14 cellular contexts compared by ENCODE assay signal in the genomic region with DNA sequence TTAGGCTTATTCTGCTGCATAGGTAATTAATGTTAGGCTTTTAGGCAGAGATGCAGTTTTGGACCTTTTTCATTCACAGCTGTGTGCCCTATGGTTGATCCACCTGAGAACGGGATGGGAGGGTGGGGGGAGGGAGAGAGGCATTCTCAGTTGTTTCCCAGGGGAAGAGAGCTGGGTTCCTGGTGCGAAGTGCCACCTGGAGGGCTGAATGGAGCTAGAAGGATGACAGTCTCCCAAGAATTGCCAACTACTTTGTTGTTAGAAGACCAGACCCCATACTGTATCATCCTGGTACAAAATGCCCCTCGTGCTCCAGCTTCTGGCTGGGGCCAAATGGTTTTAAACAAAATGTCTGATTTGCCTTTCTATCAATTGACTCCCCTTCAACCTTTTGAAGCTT.
"Had no signal": no experiment of that assay in that cellular context is flagged by ENCODE, and none has a peak within 500 bp of the region (broad histone marks: within the 10 kb centered on the region; RNA-seq: fewer than 3 reads in every experiment).

No MANE protein-coding gene starts in this region.

- DNase-seq: activated naive CD4-positive, alpha-beta T cell; activated naive CD8-positive, alpha-beta T cell treated with anti-CD3 and anti-CD28 coated beads, Interleukin-2, amount 10 ng/mL, durations not matched to agents 7 days and 5 days; anterior cingulate cortex; brain microvascular endothelial cell; cortex of kidney; effector memory CD4-positive, alpha-beta T cell; heart right ventricle; islet precursor cell; midbrain; sigmoid colon; spleen; stimulated activated naive CD8-positive, alpha-beta T cell treated with anti-CD3 and anti-CD28 coated beads, Interleukin-15, amount 100 ng/mL, for 72 hours had no signal

- ATAC-seq: heart right ventricle; stimulated activated naive CD8-positive, alpha-beta T cell treated with anti-CD3 and anti-CD28 coated beads, Interleukin-15, amount 100 ng/mL, for 72 hours had no signal

- H3K9me3 ChIP-seq: heart right ventricle, sigmoid colon, spleen had no signal

- H3K27me3 ChIP-seq: sigmoid colon had no signal

- FAIRE-seq: frontal cortex had no signal

- H3K4me3 ChIP-seq: heart right ventricle, lung, sigmoid colon, spleen had no signal

- H3K27ac ChIP-seq: brain microvascular endothelial cell, heart right ventricle, sigmoid colon, spleen had no signal

- H3K36me3 ChIP-seq: brain microvascular endothelial cell, heart right ventricle, sigmoid colon, spleen had no signal

- H3K4me1 ChIP-seq: heart right ventricle, sigmoid colon, spleen had no signal
